8 cellular contexts compared by ENCODE assay signal in genomic region chr15:74872702-74873035, GRCh38.
DNase-seq lines count a peak whose midpoint lies in the region; ATAC-seq and TF ChIP-seq lines count a peak whose summit lies in the region.

No MANE protein-coding gene starts in this region.

- H4K20me1 ChIP-seq in SU-DHL-6 (ENCODE audit: low read depth, low read length), result peaks cover 3% of the 10 kb centered on the region; the same call in 1 of the 2 replicates

- H3K9me2 ChIP-seq in SU-DHL-6 (replicated peaks; ENCODE audit: insufficient read depth, low read length), result no peaks in the 10 kb centered on the region

- H3K79me2 ChIP-seq in SU-DHL-6 (ENCODE audit: insufficient read depth, low read length), result peaks cover 52% of the 10 kb centered on the region

- no peak for DNase-seq in GM12865 (ENCODE audit: low read depth)
- no peak for DNase-seq in fibroblast of mammary gland (ENCODE audit: low read depth)
- no peak for DNase-seq in activated CD8-positive, alpha-beta memory T cell treated with anti-CD3 and anti-CD28 coated beads, Interleukin-2, amount 50 U/mL, for 4 hours
- no peak for DNase-seq in NCI-H226

- peaks cover 9% of the 10 kb centered on the region for H3F3A ChIP-seq in SU-DHL-6 (ENCODE audit: insufficient read depth)

- H3K27ac ChIP-seq in SU-DHL-6 (ENCODE audit: low read depth, low read length), result peak overlapping the region; percentile 58; the same call in 1 of the 2 replicates
- peak overlapping the region; percentile 84 for H3K27ac ChIP-seq in rectal smooth muscle tissue (ENCODE audit: low read depth, low read length)

- peak overlapping the region; percentile 92 for H2AFZ ChIP-seq in SU-DHL-6 (ENCODE audit: low read depth, low read length, severe bottlenecking)

- peaks cover 6% of the 10 kb centered on the region; the same call in 1 of the 2 replicates for H3K36me3 ChIP-seq in SU-DHL-6 (ENCODE audit: low read length)
- H3K36me3 ChIP-seq in rectal smooth muscle tissue (ENCODE audit: control insufficient read depth, insufficient read depth, low read length), result no peaks in the 10 kb centered on the region

- peak overlapping the region; percentile 89 for H3K4me2 ChIP-seq in SU-DHL-6 (ENCODE audit: low read depth, low read length, poor library complexity, severe bottlenecking)

- H3K4me3 ChIP-seq in GM12865 (ENCODE audit: low read depth, low read length) (peak overlapping the region; percentile 99), SU-DHL-6 (ENCODE audit: insufficient read depth, low read length, poor library complexity, severe bottlenecking) (peak overlapping the region; percentile 70), fibroblast of mammary gland (ENCODE audit: control insufficient read depth, low read depth, low read length) (peak overlapping the region; percentile 84), rectal smooth muscle tissue (ENCODE audit: low read length) (peak overlapping the region; percentile 87)

- H3K27me3 ChIP-seq in SU-DHL-6 (ENCODE audit: low read length) (no peaks in the 10 kb centered on the region), rectal smooth muscle tissue (ENCODE audit: control insufficient read depth, insufficient read depth, low read length) (no peaks in the 10 kb centered on the region)

- H3K9ac ChIP-seq in SU-DHL-6 (ENCODE audit: low read length) (peak overlapping the region; percentile 74), rectal smooth muscle tissue (ENCODE audit: low read length) (peak overlapping the region; percentile 35)

- no peaks in the 10 kb centered on the region for H3K9me3 ChIP-seq in SU-DHL-6 (ENCODE audit: insufficient read depth, low read length)

- ATAC-seq in GM21825 (IDR thresholded peaks at IDR 0.05; ENCODE audit: unreplicated experiment) (no peak), HG03039 (IDR thresholded peaks at IDR 0.05; ENCODE audit: unreplicated experiment) (no peak)

- H3K4me1 ChIP-seq in rectal smooth muscle tissue (ENCODE audit: control insufficient read depth, insufficient read depth, low read length), result peaks cover 13% of the 10 kb centered on the region

- no peak for TF ChIP-seq CTCF in GM12865 (IDR thresholded peaks at IDR 0.05; ENCODE audit: insufficient read depth, low read depth, low read length, missing control alignments)
- no peak for TF ChIP-seq CTCF in SU-DHL-6 (IDR thresholded peaks at IDR 0.05; ENCODE audit: insufficient read depth, low read length, poor library complexity, severe bottlenecking)
- TF ChIP-seq CTCF in fibroblast of mammary gland (conservative IDR thresholded peaks at IDR 0.05; ENCODE audit: control insufficient read depth, insufficient read depth, low read depth, low read length), result no peak
